ENCODE assay signal across 8 cellular contexts in genomic region chr2:177212106-177212894, GRCh38. TPM values are rescaled to one million over a fixed set of nuclear protein-coding genes. Genes with fewer than 3 reads are reported as not detected.
DNase-seq lines count a peak whose midpoint lies in the region; ATAC-seq and TF ChIP-seq lines count a peak whose summit lies in the region.

TSS of gene HNRNPA3 (plus strand) at chr2:177212794. CDS start at chr2:177212800, 6 bp downstream.

- H3K27me3 ChIP-seq in PC-9 (ENCODE audit: insufficient read depth, low read depth) = no peaks in the 10 kb centered on the region

- H3K9me2 ChIP-seq in PC-9 (ENCODE audit: insufficient read depth) = no peaks in the 10 kb centered on the region

- intact Hi-C loops in PC-9 (cut with micrococcal nuclease; ENCODE audit: unreplicated experiment) = loop anchor here (1.0 to 5.0 kb wide), 6 partner anchors 30 to 407 kb away; a partner anchor contains a TSS

- H3K9me3 ChIP-seq in PC-9 (ENCODE audit: insufficient read depth, low read depth) = no peaks in the 10 kb centered on the region

- peak within 1 kb of the TSS; percentile 96 for H3K4me3 ChIP-seq in Jurkat, Clone E6-1 (ENCODE audit: low read length)
- H3K4me3 ChIP-seq in PC-9 = peak within 1 kb of the TSS; percentile 76
- peak within 1 kb of the TSS; percentile 86 for H3K4me3 ChIP-seq in epithelial cell of proximal tubule (ENCODE audit: low read depth, low read length)

- ATAC-seq in GM21619 (IDR thresholded peaks at IDR 0.05; ENCODE audit: unreplicated experiment) = peak; percentile 85

- H3K36me3 ChIP-seq in PC-9 (ENCODE audit: low read depth) = peaks cover 41% of the 10 kb centered on the region

- H3F3A ChIP-seq in PC-9 (ENCODE audit: insufficient read depth, low read depth) = peaks cover 48% of the 10 kb centered on the region

- BruUV-seq in PC-9 (replicated peaks; lab: Mats Ljungman, UMichigan) = no TSS peak

- H3K27ac ChIP-seq in PC-9 = peak within 1 kb of the TSS; percentile 97

- peak within 1 kb of the TSS; percentile 25 for H2AFZ ChIP-seq in PC-9

- H4K20me1 ChIP-seq in PC-9 (ENCODE audit: insufficient read depth) = peaks cover 41% of the 10 kb centered on the region

- peaks cover 69% of the 10 kb centered on the region for H3K79me2 ChIP-seq in PC-9 (ENCODE audit: low read depth)

- peak within 1 kb of the TSS; percentile 89 for H3K4me2 ChIP-seq in PC-9

- H3K4me1 ChIP-seq in PC-9 (replicated peaks; ENCODE audit: insufficient read depth) = peaks cover 30% of the 10 kb centered on the region

- DNase-seq in DMS53 (lab: John Stamatoyannopoulos, UW) (peak; percentile 100), PC-9 (peak; percentile 98 to 100), epithelial cell of proximal tubule (ENCODE audit: low read depth) (peak; percentile 84), mucosa of gallbladder (ENCODE audit: low spot score) (peak; percentile 100)
- DNase-seq in Jurkat, Clone E6-1 (ENCODE audit: low read depth, low spot score) = peak; percentile 98
- DNase-seq in activated T-cell treated with anti-CD3 and anti-CD28 coated beads, Interleukin-2, amount 50 U/mL, for 1 hour = peak; percentile 99
- DNase-seq in stimulated activated CD8-positive, alpha-beta memory T cell treated with anti-CD3 and anti-CD28 coated beads, Interleukin-4, amount 100 ng/mL, for 4 hours (ENCODE audit: low read depth in 2 of 2, low spot score in 1 of 2) = peak; percentile 98 to 99

- TF ChIP-seq CTCF in PC-9 (conservative IDR thresholded peaks at IDR 0.05) = peak; percentile 27; the same call in 1 of the 2 replicates
- TF ChIP-seq CTCF in epithelial cell of proximal tubule (conservative IDR thresholded peaks at IDR 0.05; ENCODE audit: low read depth, low read length) = peak; percentile 30

- POLR2A ChIA-PET in PC-9 (lab: Charles Lee; ENCODE audit: unreplicated experiment) = interaction anchor here (0.6 to 1.7 kb wide), 8 partner anchors 11 to 918 kb away, joined by 4 to 31 read pairs (median 5); partner anchors contain the start of gene NFE2L2

- CTCF ChIA-PET in PC-9 (lab: Charles Lee) = interaction anchor here (0.8 to 1.2 kb wide), 2 partner anchors 17 to 47 kb away, joined by 5 to 10 read pairs; no protein-coding TSS in a partner anchor

RNA-seq across cellular contexts. Expression of gene HNRNPA3, which starts in this region (rescaled TPM):
- 839 TPM for polyA plus RNA-seq in Jurkat, Clone E6-1 (2012; ENCODE audit: insufficient read depth, insufficient read length)
- 245 and 290 TPM in 2 replicates for total RNA-seq in PC-9 (2021)
- total RNA-seq in epithelial cell of proximal tubule = 48.6 and 64.4 TPM in 2 replicates
- 128 TPM for total RNA-seq in mucosa of gallbladder

Comparison
In these comparisons a context has a peak if more than half of its experiments do, and no peak if none do; other contexts are left out.
1. Peak in every context shown above with its lines: DNase-seq, ATAC-seq, H3K4me3 ChIP-seq and H3K27ac ChIP-seq.